In the genomic region with DNA sequence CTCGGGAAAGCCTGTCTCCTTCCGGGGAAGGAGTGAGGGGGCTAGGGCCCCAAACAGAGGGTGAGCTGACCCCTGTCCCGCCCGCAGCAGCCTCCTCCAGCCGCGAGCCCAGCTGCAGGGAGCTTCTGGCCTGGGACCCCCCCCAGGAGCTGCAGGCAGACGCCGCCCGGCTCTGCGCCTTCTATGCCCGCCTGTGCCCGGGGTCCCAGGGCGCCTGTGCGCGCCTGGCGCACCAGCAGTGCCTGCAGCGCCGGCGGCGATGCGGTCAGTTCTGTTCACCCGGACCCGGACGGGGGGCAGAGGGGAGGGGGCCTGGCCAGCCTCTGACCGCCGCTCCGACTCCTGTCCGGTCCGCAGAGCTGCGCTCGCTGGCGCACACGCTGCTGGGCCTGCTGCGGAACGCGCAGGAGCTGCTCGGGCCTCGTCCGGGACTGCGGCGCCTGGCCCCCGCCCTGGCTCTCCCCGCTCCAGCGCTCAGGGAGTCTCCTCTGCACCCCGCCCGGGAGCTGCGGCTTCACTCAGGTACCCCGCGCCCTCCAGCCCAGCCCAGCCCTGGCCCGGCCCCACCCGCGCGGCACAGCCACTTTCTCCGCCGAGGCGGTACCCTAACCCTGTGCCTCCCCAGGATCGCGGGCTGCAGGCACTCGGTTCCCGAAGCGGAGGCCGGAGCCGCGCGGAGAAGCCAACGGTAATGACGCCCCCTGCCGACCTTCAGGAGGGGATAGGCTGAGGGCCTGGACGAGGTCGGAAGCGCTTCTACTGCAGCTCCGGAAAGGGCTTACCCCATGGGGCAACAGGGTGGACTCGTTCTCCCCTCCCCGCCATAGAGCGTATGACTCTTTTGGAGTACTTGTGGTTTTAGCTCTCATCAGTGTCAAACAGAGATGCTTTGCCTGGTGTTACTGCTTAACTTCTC, we compare ENCODE assay signal across 8 cellular contexts. TPM values are rescaled to one million over a fixed set of nuclear protein-coding genes. Genes with fewer than 3 reads are reported as not detected.
DNase-seq lines count a peak whose midpoint lies in the region; ATAC-seq and TF ChIP-seq lines count a peak whose summit lies in the region.

No MANE protein-coding gene starts in this region.

- ATAC-seq in stimulated activated memory B cell treated with anti-CD40 and anti-IgM and Interleukin-4, amounts not matched to agents 10 μg/mL and 1 μg/mL and 100 μg/mL, for 72 hours = no peak

- TF ChIP-seq CTCF in astrocyte of the spinal cord (IDR thresholded peaks at IDR 0.05; ENCODE audit: low read depth, low read length) = peak; percentile 35

- H3K4me3 Mint-ChIP-seq in stimulated activated memory B cell treated with anti-CD40 and anti-IgM and Interleukin-4, amounts not matched to agents 10 μg/mL and 1 μg/mL and 100 μg/mL, for 72 hours = peak overlapping the region; percentile 51

- H3K27me3 Mint-ChIP-seq in stimulated activated memory B cell treated with anti-CD40 and anti-IgM and Interleukin-4, amounts not matched to agents 10 μg/mL and 1 μg/mL and 100 μg/mL, for 72 hours = peaks cover 86% of the 10 kb centered on the region

- H3K4me3 ChIP-seq in astrocyte of the spinal cord (ENCODE audit: low read depth, low read length) = no peak overlapping the region

- no peak overlapping the region for H3K27ac Mint-ChIP-seq in stimulated activated memory B cell treated with anti-CD40 and anti-IgM and Interleukin-4, amounts not matched to agents 10 μg/mL and 1 μg/mL and 100 μg/mL, for 72 hours

- DNase-seq in NCI-H2171 treated with DMSO at 0.1 percent for 48 hours (lab: John Stamatoyannopoulos, UW) (peak; percentile 28), NCI-H2171 (lab: John Stamatoyannopoulos, UW) (no peak), NCI-H510A (lab: John Stamatoyannopoulos, UW) (peak; percentile 67), astrocyte of the spinal cord (ENCODE audit: low read depth, low spot score) (peak; percentile 9), iPS-NIHi7 (ENCODE audit: extremely low spot score) (peak; percentile 86), NCI-H2081 treated with DMSO at 0.1 percent for 48 hours (lab: John Stamatoyannopoulos, UW) (no peak), posterior vena cava (ENCODE audit: low spot score) (no peak)

- H3K4me1 Mint-ChIP-seq in stimulated activated memory B cell treated with anti-CD40 and anti-IgM and Interleukin-4, amounts not matched to agents 10 μg/mL and 1 μg/mL and 100 μg/mL, for 72 hours = peaks cover 26% of the 10 kb centered on the region

- no peaks in the 10 kb centered on the region for H3K36me3 Mint-ChIP-seq in stimulated activated memory B cell treated with anti-CD40 and anti-IgM and Interleukin-4, amounts not matched to agents 10 μg/mL and 1 μg/mL and 100 μg/mL, for 72 hours

- no peaks in the 10 kb centered on the region for H3K9me3 Mint-ChIP-seq in stimulated activated memory B cell treated with anti-CD40 and anti-IgM and Interleukin-4, amounts not matched to agents 10 μg/mL and 1 μg/mL and 100 μg/mL, for 72 hours

- in situ Hi-C loops in astrocyte of the spinal cord (cut with HindIII; ENCODE audit: low sequenced_read_pairs) = no loop called here

- intact Hi-C loops in posterior vena cava (cut with DNase I) = loop anchor here in 1 of 2 donors (10.0 kb wide), 2 partner anchors 79 to 609 kb away; no protein-coding TSS in a partner anchor

RNA-seq across cellular contexts. Expression of gene CHRND, which starts 2.0 kb away (rescaled TPM):
- total RNA-seq in posterior vena cava = not detected

RNA-seq across cellular contexts. Expression of gene PRSS56, which starts 3.8 kb away (rescaled TPM):
- total RNA-seq in posterior vena cava = not detected

RNA-seq across cellular contexts. Expression of gene CHRNG, which starts 15.6 kb away (rescaled TPM):
- total RNA-seq in posterior vena cava = not detected

RNA-seq across cellular contexts. Expression of gene TIGD1, which starts 26.4 kb away (rescaled TPM):
- 1 to 10 TPM; 2.2 to 3.0 TPM for total RNA-seq in posterior vena cava

RNA-seq across cellular contexts. Expression of gene EIF4E2, which starts 26.5 kb away (rescaled TPM):
- total RNA-seq in posterior vena cava = 10 to 100 TPM; 49.1 to 49.6 TPM

Comparison
In these comparisons a context has a peak if more than half of its experiments do, and no peak if none do; other contexts are left out.
1. DNase-seq: peak in NCI-H2171 treated with DMSO at 0.1 percent for 48 hours (single experiment), NCI-H510A (single experiment), astrocyte of the spinal cord (single experiment) and iPS-NIHi7 (single experiment); none in NCI-H2171 (single experiment), NCI-H2081 treated with DMSO at 0.1 percent for 48 hours (single experiment) and posterior vena cava (single experiment).